In the genomic region with DNA sequence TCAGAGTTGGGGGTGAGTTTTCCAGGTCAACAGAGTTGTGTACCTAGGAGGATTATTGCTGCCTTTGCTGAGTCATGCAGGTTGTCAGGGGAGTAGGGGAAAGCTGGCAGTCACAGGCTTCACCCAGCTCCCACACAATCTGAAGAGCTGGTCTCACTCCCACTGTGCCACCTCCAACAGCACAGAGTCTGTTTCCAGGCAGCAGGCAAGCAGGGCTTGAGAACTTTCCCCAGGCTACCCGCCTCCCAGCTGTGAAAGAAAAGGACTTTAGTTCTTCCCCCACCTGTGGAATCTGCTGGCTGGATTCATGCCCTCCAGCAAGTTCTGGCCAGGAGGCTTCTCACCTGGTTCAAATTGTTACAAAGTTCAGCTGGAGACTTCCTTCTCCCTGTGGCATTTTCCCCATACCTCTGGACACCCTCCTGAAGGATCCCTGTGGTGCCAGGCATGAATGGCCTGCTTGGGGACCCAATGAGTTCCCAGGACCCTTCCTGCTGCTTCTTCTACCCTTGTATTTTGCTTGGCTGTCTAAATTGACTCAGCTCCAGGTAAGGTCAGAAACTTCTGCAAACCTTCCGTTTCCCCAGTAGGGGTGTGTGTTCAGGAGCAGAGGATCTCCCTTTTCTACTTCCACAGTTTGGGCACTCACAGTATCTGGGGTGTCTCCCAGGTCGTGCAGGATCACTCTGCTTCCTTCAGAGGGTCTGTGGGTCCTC, we compare ENCODE assay signal across 17 cellular contexts.
DNase-seq lines count a peak whose midpoint lies in the region; ATAC-seq, FAIRE-seq and TF ChIP-seq lines count a peak whose summit lies in the region.
"Had no signal": no experiment of that assay in that cellular context is flagged by ENCODE, and none has a peak within 500 bp of the region (broad histone marks: within the 10 kb centered on the region; RNA-seq: fewer than 3 reads in every experiment).

No MANE protein-coding gene starts in this region.

- H3K9me1 ChIP-seq in K562 (ENCODE audit: control insufficient read depth, insufficient read depth, low read length) = no peaks in the 10 kb centered on the region

- H3K27ac ChIP-seq in K562 (ENCODE audit: extremely low read depth, low read depth, low read length) (no peak overlapping the region), testis (no peak overlapping the region)

- ATAC-seq in HG02885 (IDR thresholded peaks at IDR 0.05; ENCODE audit: poor library complexity, unreplicated experiment) (peak; percentile 45), K562 (peak; percentile 93), left lobe of liver (peak; percentile 82), HG03097 (IDR thresholded peaks at IDR 0.05; ENCODE audit: low FRiP score, unreplicated experiment) (no peak), GM21390 (IDR thresholded peaks at IDR 0.05; ENCODE audit: unreplicated experiment) (no peak)

- POLR2A ChIA-PET in K562 (lab: Yijun Ruan, JAX) = interaction anchor here (0.6 to 1.2 kb wide), 3 partner anchors 9 to 100 kb away, joined by 3 read pairs; no protein-coding TSS in a partner anchor

- no peak for TF ChIP-seq EP300 in K562 (IDR thresholded peaks at IDR 0.05; ENCODE audit: low read length)

- TF ChIP-seq RAD21 in K562 (CRISPR knock-in tag; conservative IDR thresholded peaks at IDR 0.05 in 1 of 2, IDR thresholded peaks at IDR 0.05 in 1 of 2) = no peak

- FAIRE-seq in K562 (lab: Jason Lieb, UNC) = no peak

- H3K27me3 ChIP-seq in K562 (ENCODE audit: control insufficient read depth in 2 of 2, insufficient read depth in 2 of 2, low read length in 2 of 2) = no peaks in the 10 kb centered on the region
- H3K27me3 ChIP-seq in testis = no peaks in the 10 kb centered on the region
- H3K27me3 ChIP-seq: BLaER1 treated with 17β-estradiol and CSF1 and Interleukin-3, amounts not matched to agents 10 nM and 100 nM had no signal

- TF ChIP-seq CTCF in K562 (IDR thresholded peaks at IDR 0.05 in 2 of 3, conservative IDR thresholded peaks at IDR 0.05 in 1 of 3; ENCODE audit: insufficient read depth in 2 of 3, low read depth in 1 of 3, low read length in 3 of 3) = peak in 2 of 3 experiments; percentile 17 to 31; a peak in 1 of 6 replicates
- TF ChIP-seq CTCF in testis (IDR thresholded peaks at IDR 0.05) = no peak

- H2AFZ ChIP-seq in K562 (ENCODE audit: low read depth, low read length) = peak overlapping the region; percentile 92

- in situ Hi-C loops in K562 (cut with MboI) = no loop called here

- BruUV-seq in K562 (replicated peaks; lab: Mats Ljungman, UMichigan) = no TSS peak

- 23% methylated on average over 3 of the region's 3 CpGs for WGBS in K562 (ENCODE audit: insufficient coverage, low coverage, missing lambda C conversion rate)
- 67 to 83% methylated on average over 2 to 3 of the region's 3 CpGs for WGBS in testis, 2 donors

- H4K20me1 ChIP-seq in K562 (replicated peaks; ENCODE audit: control insufficient read depth, insufficient read depth, low read length) = no peaks in the 10 kb centered on the region
- H4K20me1 ChIP-seq: BLaER1 treated with 17β-estradiol and CSF1 and Interleukin-3, amounts not matched to agents 10 nM and 100 nM had no signal

- no peak for TF ChIP-seq POLR2A in K562 (conservative IDR thresholded peaks at IDR 0.05)
- TF ChIP-seq POLR2A in testis (IDR thresholded peaks at IDR 0.05) = no peak

- H3K9me3 ChIP-seq in K562 (replicated peaks; ENCODE audit: control insufficient read depth, insufficient read depth, low read depth, low read length) = no peaks in the 10 kb centered on the region
- H3K9me3 ChIP-seq in testis = no peaks in the 10 kb centered on the region
- H3K9me3 ChIP-seq: BLaER1 treated with 17β-estradiol and CSF1 and Interleukin-3, amounts not matched to agents 10 nM and 100 nM had no signal

- H3K4me1 ChIP-seq in K562 (replicated peaks in 1 of 2; ENCODE audit: control insufficient read depth in 2 of 2, insufficient read depth in 2 of 2, low read length in 2 of 2) (peaks cover 6 to 10% of the 10 kb centered on the region in 2 experiments; a peak in 2 of 5 replicates), testis (no peaks in the 10 kb centered on the region)
- H3K4me1 ChIP-seq: BLaER1 treated with 17β-estradiol and CSF1 and Interleukin-3, amounts not matched to agents 10 nM and 100 nM had no signal

- intact Hi-C loops in K562 (cut with micrococcal nuclease) = loop anchor here (10.0 kb wide), 2 partner anchors 163 to 793 kb away; partner anchors contain the start of gene MCM9
- intact Hi-C loops in testis (cut with DNase I; ENCODE audit: low total_unique reads) = no loop called here

- peak overlapping the region in 1 of 2 experiments; percentile 58; a peak in 1 of 4 replicates for H3K9ac ChIP-seq in K562 (ENCODE audit: insufficient read depth in 1 of 2, low read depth in 2 of 2, low read length in 2 of 2)
- H3K9ac ChIP-seq: BLaER1 treated with 17β-estradiol and CSF1 and Interleukin-3, amounts not matched to agents 10 nM and 100 nM had no signal

- CTCF ChIA-PET in K562 (lab: Yijun Ruan, JAX; ENCODE audit: low intra/inter-chr PET ratio) = no interaction called here

- H3K36me3 ChIP-seq in K562 (ENCODE audit: control insufficient read depth, insufficient read depth, low read length) = no peaks in the 10 kb centered on the region
- H3K36me3 ChIP-seq in testis (ENCODE audit: low read depth, missing control alignments) = no peaks in the 10 kb centered on the region
- H3K36me3 ChIP-seq: BLaER1 treated with 17β-estradiol and CSF1 and Interleukin-3, amounts not matched to agents 10 nM and 100 nM had no signal

- no peak overlapping the region for H3K4me3 ChIP-seq in K562
- H3K4me3 ChIP-seq in testis = no peak overlapping the region
- H3K4me3 ChIP-seq: BLaER1 treated with 17β-estradiol and CSF1 and Interleukin-3, amounts not matched to agents 10 nM and 100 nM had no signal

- H3K4me2 ChIP-seq in K562 (ENCODE audit: insufficient read depth, low read length) = peak overlapping the region; percentile 16
- H3K4me2 ChIP-seq: BLaER1 treated with 17β-estradiol and CSF1 and Interleukin-3, amounts not matched to agents 10 nM and 100 nM had no signal

- no peaks in the 10 kb centered on the region for H3K79me2 ChIP-seq in K562 (ENCODE audit: control insufficient read depth, insufficient read depth, low read length)

- DNase-seq in K562 (ENCODE audit: extremely low read depth in 1 of 4, low spot score in 3 of 4) = peak in 1 of 4 experiments; percentile 22
- DNase-seq in left lobe of liver (ENCODE audit: low spot score) = peak; percentile 48
- DNase-seq in testis = peak; percentile 23
- DNase-seq in NCI-H2081 (lab: John Stamatoyannopoulos, UW) = no peak
- no peak for DNase-seq in pons (ENCODE audit: low spot score)
- DNase-seq: activated CD4-positive, alpha-beta T cell treated with anti-CD3 and anti-CD28 coated beads for 4 hours; activated CD8-positive, alpha-beta memory T cell treated with anti-CD3 and anti-CD28 coated beads, Interleukin-2, amount 50 U/mL, for 4 hours; activated gamma-delta T cell treated with Interleukin-2 at 50 U/mL for 16 hours; DMS79; HFFc6; IMR-90; NCI-H2081 treated with DMSO at 0.1 percent for 48 hours; NCI-H526 had no signal

TF ChIP-seq in K562, 482 proteins besides CTCF, POLR2A, EP300 and RAD21:
- TF ChIP-seq NFE2 (IDR thresholded peaks at IDR 0.05; ENCODE audit: low read depth) (peak; percentile 75), C11orf30 (IDR thresholded peaks at IDR 0.05; ENCODE audit: low read depth) (peak; percentile 61; the same call in 1 of the 2 replicates), ZNF586 (CRISPR knock-in tag; conservative IDR thresholded peaks at IDR 0.05) (no peak), MAFF (IDR thresholded peaks at IDR 0.05; ENCODE audit: low read length) (peak; percentile 53; the same call in 1 of the 2 replicates), MAFG (tag; conservative IDR thresholded peaks at IDR 0.05) (peak; percentile 72), ZNF316 (IDR thresholded peaks at IDR 0.05) (peak; percentile 65)
- TF ChIP-seq, protein P1, sequence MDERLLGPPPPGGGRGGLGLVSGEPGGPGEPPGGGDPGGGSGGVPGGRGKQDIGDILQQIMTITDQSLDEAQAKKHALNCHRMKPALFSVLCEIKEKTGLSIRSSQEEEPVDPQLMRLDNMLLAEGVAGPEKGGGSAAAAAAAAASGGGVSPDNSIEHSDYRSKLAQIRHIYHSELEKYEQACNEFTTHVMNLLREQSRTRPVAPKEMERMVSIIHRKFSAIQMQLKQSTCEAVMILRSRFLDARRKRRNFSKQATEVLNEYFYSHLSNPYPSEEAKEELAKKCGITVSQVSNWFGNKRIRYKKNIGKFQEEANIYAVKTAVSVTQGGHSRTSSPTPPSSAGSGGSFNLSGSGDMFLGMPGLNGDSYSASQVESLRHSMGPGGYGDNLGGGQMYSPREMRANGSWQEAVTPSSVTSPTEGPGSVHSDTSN (CRISPR knock-in tag; IDR thresholded peaks at IDR 0.05; ENCODE audit: low read depth) = no peak
- TF ChIP-seq, protein P1 (tag; conservative IDR thresholded peaks at IDR 0.05; ENCODE audit: low read depth) = no peak
TF ChIP-seq in K562: peak in this region for 5.

Comparison
In these comparisons a context has a peak if more than half of its experiments do, and no peak if none do; other contexts are left out.
1. ATAC-seq: peak in HG02885 (single experiment), K562 (single experiment) and left lobe of liver (single experiment); none in HG03097 (single experiment) and GM21390 (single experiment).
2. DNase-seq: peak in left lobe of liver (single experiment) and testis (single experiment); none in NCI-H2081 (0 of 2) and pons (single experiment).
3. CTCF ChIP-seq: peak in K562 (2 of 3); none in testis (0 of 3).